In the genomic region with DNA sequence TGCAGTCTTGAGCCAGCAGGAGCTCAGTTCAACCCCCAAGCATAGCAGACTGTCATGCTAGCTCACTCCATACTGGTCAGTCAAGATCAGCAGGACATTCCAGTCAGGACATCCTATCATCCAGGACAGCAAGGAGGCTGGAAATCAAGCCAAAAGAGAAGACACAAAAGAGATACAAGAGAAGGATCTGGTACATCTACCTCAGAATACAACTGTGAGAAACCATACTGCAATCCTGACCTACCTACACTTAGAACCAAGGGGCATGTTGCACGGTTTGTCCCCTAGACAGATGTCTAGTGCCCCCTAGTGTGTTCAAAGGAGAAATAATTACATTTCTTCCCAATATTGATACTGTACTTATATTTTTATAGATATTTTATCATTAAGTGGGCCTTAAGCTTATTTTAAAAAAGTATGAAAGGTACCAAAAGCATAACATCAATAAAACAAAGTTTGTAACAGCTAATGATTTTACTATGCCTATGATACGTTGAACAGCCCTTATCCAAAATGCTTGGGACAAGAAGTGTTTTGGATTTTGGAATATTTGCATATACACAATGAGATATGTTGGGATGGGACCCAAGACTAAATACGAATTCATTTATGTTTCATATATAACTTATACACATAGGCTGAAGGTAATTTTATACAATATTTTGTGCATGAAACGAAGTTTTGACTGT, we compare ENCODE assay signal across 9 cellular contexts. TPM values are rescaled to one million over a fixed set of nuclear protein-coding genes. Genes with fewer than 3 reads are reported as not detected.
DNase-seq lines count a peak whose midpoint lies in the region; ATAC-seq, FAIRE-seq and TF ChIP-seq lines count a peak whose summit lies in the region.
"Had no signal": no experiment of that assay in that cellular context is flagged by ENCODE, and none has a peak within 500 bp of the region (broad histone marks: within the 10 kb centered on the region; RNA-seq: fewer than 3 reads in every experiment).

No MANE protein-coding gene starts in this region.

- H3K4me3 Mint-ChIP-seq in osteocyte (ENCODE audit: unreplicated experiment) = no peak overlapping the region
- H3K4me3 Mint-ChIP-seq: T-cell had no signal

- TF ChIP-seq CTCF in HFF-Myc (IDR thresholded peaks at IDR 0.05; ENCODE audit: low read depth, low read length, missing control alignments) (peak; percentile 60), osteocyte (IDR thresholded peaks at IDR 0.05) (peak; percentile 66)

- peak; percentile 27 for FAIRE-seq in RCC 7860 (lab: Jason Lieb, UNC)

- H3K27ac Mint-ChIP-seq in osteocyte (ENCODE audit: unreplicated experiment) = no peak overlapping the region
- H3K27ac Mint-ChIP-seq: T-cell had no signal

- H3K9me3 Mint-ChIP-seq in osteocyte (ENCODE audit: unreplicated experiment) = no peaks in the 10 kb centered on the region
- H3K9me3 Mint-ChIP-seq: T-cell had no signal

- no peak overlapping the region for H3K4me3 ChIP-seq in HFF-Myc (replicated peaks; ENCODE audit: low read depth, low read length)

- ATAC-seq in esophagus mucosa (peak; percentile 76), HG03354 (IDR thresholded peaks at IDR 0.05; ENCODE audit: poor library complexity, severe bottlenecking, unreplicated experiment) (no peak), GM18498 (IDR thresholded peaks at IDR 0.05; ENCODE audit: unreplicated experiment) (no peak)

- peaks cover 32% of the 10 kb centered on the region for H3K4me1 Mint-ChIP-seq in osteocyte (ENCODE audit: unreplicated experiment)

- DNase-seq in DMS53 treated with DMSO at 0.1 percent for 48 hours (lab: John Stamatoyannopoulos, UW; ENCODE audit: unreplicated experiment) (peak; percentile 32), HFF-Myc (ENCODE audit: extremely low read depth, low read depth) (no peak), RCC 7860 (ENCODE audit: low spot score) (peak; percentile 41), osteocyte (ENCODE audit: extremely low spot score, unreplicated experiment) (no peak)
- no peak for DNase-seq in activated T-cell treated with anti-CD3 and anti-CD28 coated beads, Interleukin-2, amount 50 U/mL, for 1 hour

- no peaks in the 10 kb centered on the region for H3K27me3 Mint-ChIP-seq in osteocyte (ENCODE audit: unreplicated experiment)

- H3K36me3 Mint-ChIP-seq in osteocyte (ENCODE audit: unreplicated experiment) = peaks cover 39% of the 10 kb centered on the region

RNA-seq across cellular contexts. Expression of a gene that starts 26.7 kb away (rescaled TPM):
- total RNA-seq in esophagus mucosa (19.0 TPM), osteocyte (184 and 187 TPM in 2 replicates)

Comparison
In these comparisons a context has a peak if more than half of its experiments do, and no peak if none do; other contexts are left out.
1. DNase-seq: peak in DMS53 treated with DMSO at 0.1 percent for 48 hours (single experiment) and RCC 7860 (single experiment); none in HFF-Myc (single experiment), osteocyte (single experiment) and activated T-cell treated with anti-CD3 and anti-CD28 coated beads, Interleukin-2, amount 50 U/mL, for 1 hour (single experiment).